ENCODE assay signal across 1 cellular context in genomic region chr17:7242717-7243576, GRCh38.
A peak's percentile ranks its signal among the peaks of the same experiment; 100 is the strongest.
TF ChIP-seq lines count a peak whose summit lies in the region.

No MANE protein-coding gene starts in this region.

TF ChIP-seq in GM12878, 131 proteins besides CTCF, POLR2A, EP300 and RAD21 (continued from another document and continues in another):
- no peak for TF ChIP-seq CUX1 (IDR thresholded peaks at IDR 0.05; ENCODE audit: insufficient replicate concordance, low read depth, low read length)
- peak; percentile 95 to 97 for TF ChIP-seq BHLHE40 (IDR thresholded peaks at IDR 0.05; ENCODE audit: borderline replicate concordance in 1 of 2, low read depth in 2 of 2, low read length in 1 of 2)
- TF ChIP-seq SUPT20H (IDR thresholded peaks at IDR 0.05; ENCODE audit: borderline replicate concordance, control insufficient read depth, low read depth, low read length) = no peak
- peak; percentile 93; the same call in 1 of the 2 replicates for TF ChIP-seq RB1 (IDR thresholded peaks at IDR 0.05; ENCODE audit: borderline replicate concordance)
- TF ChIP-seq SMAD1 (IDR thresholded peaks at IDR 0.05; ENCODE audit: low read depth, partially characterized antibody) = no peak
- 0 out of 2 replicates have a peak, but pooled peaks have one; percentile 58 for TF ChIP-seq TBL1XR1 (IDR thresholded peaks at IDR 0.05; ENCODE audit: low read depth, low read length)
- no peak for TF ChIP-seq ZNF622 (IDR thresholded peaks at IDR 0.05)
- TF ChIP-seq NR2C2 (IDR thresholded peaks at IDR 0.05; ENCODE audit: borderline replicate concordance, control insufficient read depth, insufficient read length, low read depth) = no peak
- TF ChIP-seq LARP7 (IDR thresholded peaks at IDR 0.05) = peak; percentile 64
- TF ChIP-seq SMAD5 (IDR thresholded peaks at IDR 0.05; ENCODE audit: low read depth) = no peak
- TF ChIP-seq MYB (IDR thresholded peaks at IDR 0.05; ENCODE audit: borderline replicate concordance, low read depth, low read length) = no peak
- peak; percentile 45 to 57; a peak in 3 of 4 replicates for TF ChIP-seq IKZF2 (IDR thresholded peaks at IDR 0.05)
- TF ChIP-seq POLR2AphosphoS2 (IDR thresholded peaks at IDR 0.05; ENCODE audit: low read depth, low read length) = peak; percentile 97
- TF ChIP-seq USF2 (IDR thresholded peaks at IDR 0.05; ENCODE audit: borderline replicate concordance, low read depth, low read length) = peak; percentile 97
- TF ChIP-seq DPF2 (IDR thresholded peaks at IDR 0.05) = peak; percentile 55; the same call in 1 of the 2 replicates
- TF ChIP-seq GABPA (IDR thresholded peaks at IDR 0.05; ENCODE audit: low read depth) = peak; percentile 32; the same call in 1 of the 2 replicates
- TF ChIP-seq CREB1 (IDR thresholded peaks at IDR 0.05; ENCODE audit: low read depth) = peak; percentile 86
- peak; percentile 47 for TF ChIP-seq KLF5 (IDR thresholded peaks at IDR 0.05; ENCODE audit: partially characterized antibody)
- TF ChIP-seq CBX5 (IDR thresholded peaks at IDR 0.05; ENCODE audit: low read depth) = no peak
- peak; percentile 95 for TF ChIP-seq SKIL (IDR thresholded peaks at IDR 0.05; ENCODE audit: low read depth, poor library complexity, severe bottlenecking)
- 0 out of 2 replicates have a peak, but pooled peaks have one; percentile 67 for TF ChIP-seq STAT1 (conservative IDR thresholded peaks at IDR 0.05)
- peak; percentile 79 for TF ChIP-seq SP1 (IDR thresholded peaks at IDR 0.05; ENCODE audit: low read depth, low read length)
- peak; percentile 75 for TF ChIP-seq TCF3 (IDR thresholded peaks at IDR 0.05; ENCODE audit: borderline replicate concordance, insufficient read depth, low read depth, low read length)
- TF ChIP-seq E4F1 (IDR thresholded peaks at IDR 0.05; ENCODE audit: borderline replicate concordance, partially characterized antibody) = peak; percentile 70
- no peak for TF ChIP-seq RBBP5 (conservative IDR thresholded peaks at IDR 0.05)
- TF ChIP-seq PAX5 (IDR thresholded peaks at IDR 0.05; ENCODE audit: borderline replicate concordance, low read depth, low read length) = peak; percentile 55; the same call in 1 of the 2 replicates
- no peak for TF ChIP-seq CEBPB (IDR thresholded peaks at IDR 0.05; ENCODE audit: borderline replicate concordance in 1 of 2, low read depth in 2 of 2, low read length in 2 of 2)
- no peak for TF ChIP-seq FOS (IDR thresholded peaks at IDR 0.05; ENCODE audit: borderline replicate concordance, extremely low read depth, insufficient read length)
- peak; percentile 37; the same call in 1 of the 2 replicates for TF ChIP-seq ZNF24 (IDR thresholded peaks at IDR 0.05)
- TF ChIP-seq BACH1 (IDR thresholded peaks at IDR 0.05; ENCODE audit: borderline replicate concordance) = peak; percentile 78
- peak; percentile 57; the same call in 1 of the 2 replicates for TF ChIP-seq ZNF687 (IDR thresholded peaks at IDR 0.05)
- TF ChIP-seq NBN (IDR thresholded peaks at IDR 0.05) = peak; percentile 95
- TF ChIP-seq ZBTB4 (CRISPR knock-in tag; IDR thresholded peaks at IDR 0.05) = no peak
- no peak for TF ChIP-seq HSF1 (IDR thresholded peaks at IDR 0.05; ENCODE audit: low read depth, low read length)
- TF ChIP-seq BRCA1 (IDR thresholded peaks at IDR 0.05; ENCODE audit: low read depth, low read length) = no peak
- TF ChIP-seq RUNX3 (IDR thresholded peaks at IDR 0.05; ENCODE audit: low read length) = peak; percentile 90
- TF ChIP-seq NR2F1 (conservative IDR thresholded peaks at IDR 0.05) = peak; percentile 47; the same call in 1 of the 2 replicates
- TF ChIP-seq MTA3 (IDR thresholded peaks at IDR 0.05; ENCODE audit: borderline replicate concordance, low read length) = peak; percentile 82; the same call in 1 of the 2 replicates
- 0 out of 4 replicates have a peak, but pooled peaks of 1 of the 2 experiments have one; percentile 20 for TF ChIP-seq ETV6 (conservative IDR thresholded peaks at IDR 0.05 in 1 of 2, IDR thresholded peaks at IDR 0.05 in 1 of 2; ENCODE audit: borderline replicate concordance in 1 of 2, low read depth in 1 of 2)
- 0 out of 4 replicates have a peak, but pooled peaks of 1 of the 2 experiments have one; percentile 23 for TF ChIP-seq SRF (IDR thresholded peaks at IDR 0.05; ENCODE audit: low read depth in 2 of 2, low read length in 2 of 2)
- no peak for TF ChIP-seq HDAC6 (IDR thresholded peaks at IDR 0.05; ENCODE audit: unreplicated experiment)
- no peak for TF ChIP-seq RCOR1 (conservative IDR thresholded peaks at IDR 0.05; ENCODE audit: low read depth, low read length)
- peak; percentile 61; the same call in 1 of the 2 replicates for TF ChIP-seq IRF4 (IDR thresholded peaks at IDR 0.05; ENCODE audit: low read depth, low read length)
